Comparison of ENCODE assay signal across 8 cellular contexts in the genomic region with DNA sequence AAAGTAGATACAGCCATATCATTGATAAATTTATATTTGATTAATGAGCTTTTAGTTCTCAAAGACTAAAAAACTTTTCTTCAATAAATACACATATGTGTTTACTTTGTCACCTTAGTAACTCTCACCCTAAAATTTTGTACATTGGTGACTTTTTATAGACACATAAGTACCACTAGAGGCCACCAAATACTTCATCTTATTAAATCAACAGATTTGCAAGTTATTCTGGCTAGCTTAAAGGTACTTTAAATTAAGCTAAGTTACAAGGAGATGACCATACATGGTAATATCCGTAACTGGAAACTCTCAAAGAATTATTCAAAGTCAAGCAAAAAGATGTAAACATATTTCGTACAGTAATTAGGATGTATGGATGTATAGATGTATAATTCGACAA.
DNase-seq lines count a peak whose midpoint lies in the region; ATAC-seq and TF ChIP-seq lines count a peak whose summit lies in the region.

No MANE protein-coding gene starts in this region.

- no peaks in the 10 kb centered on the region for H3K36me3 Mint-ChIP-seq in immature natural killer cell

- no peaks in the 10 kb centered on the region for H3K79me2 ChIP-seq in HCT116 (ENCODE audit: insufficient read depth, low read length)

- H2AFZ ChIP-seq in HCT116 (ENCODE audit: low read depth, low read length, poor library complexity, severe bottlenecking) = no peak overlapping the region

- no peaks in the 10 kb centered on the region for H3K9me2 ChIP-seq in HCT116 (ENCODE audit: insufficient read depth)

- no peak overlapping the region for H3K4me2 ChIP-seq in HCT116 (ENCODE audit: low read length)

- POLR2A ChIA-PET in HCT116 (lab: Charles Lee) = interaction anchor here (3.0 kb wide), 1 partner anchor 122 kb away, joined by 19 read pairs; a partner anchor contains a TSS

- no peak overlapping the region for H3K27ac Mint-ChIP-seq in immature natural killer cell

- H3K4me3 ChIP-seq in HCT116 (replicated peaks in 1 of 2; ENCODE audit: low read depth in 1 of 2, low read length in 2 of 2) (no peak overlapping the region), MG63 (no peak overlapping the region), thyroid gland (replicated peaks in 1 of 3) (no peak overlapping the region)

- RAD21 ChIA-PET in HCT116 (lab: Charles Lee; ENCODE audit: low non-redundant PET in 1 of 2, low total read pairs in 2 of 2, uncharacterized antibody in 2 of 2, unreplicated experiment in 2 of 2) = interaction anchor here in 1 of 2 experiments (1.7 kb wide), 1 partner anchor 128 kb away, joined by 5 read pairs; no protein-coding TSS in a partner anchor

- H3K9me3 ChIP-seq in HCT116 (ENCODE audit: control insufficient read depth in 1 of 2, insufficient read depth in 1 of 2, low read depth in 1 of 2, low read length in 2 of 2) (no peaks in the 10 kb centered on the region), MG63 (no peaks in the 10 kb centered on the region), thyroid gland (no peaks in the 10 kb centered on the region)

- H3K9ac ChIP-seq in HCT116 (ENCODE audit: low read length) = no peak overlapping the region

- TF ChIP-seq CTCF in HCT116 (IDR thresholded peaks at IDR 0.05 in 2 of 3, conservative IDR thresholded peaks at IDR 0.05 in 1 of 3; ENCODE audit: borderline replicate concordance in 1 of 3, insufficient read depth in 1 of 3, low read depth in 2 of 3, low read length in 2 of 3) = peak; percentile 31 to 60 (median 36); a peak in 5 of 6 replicates
- TF ChIP-seq CTCF in thyroid gland (IDR thresholded peaks at IDR 0.05) = peak in 3 of 6 experiments; percentile 19 to 45 (median 27)

- H3K4me1 Mint-ChIP-seq in immature natural killer cell = peaks cover 7 to 18% of the 10 kb centered on the region in 2 donors

- peak; percentile 8 for DNase-seq in AG08396 (ENCODE audit: low spot score)
- DNase-seq in HCT116 (ENCODE audit: low read depth, low spot score) = peak; percentile 26
- peak; percentile 2 for DNase-seq in germinal center (ENCODE audit: low spot score)
- no peak for DNase-seq in MG63
- DNase-seq in thyroid gland = no peak
- no peak for DNase-seq in immature natural killer cell

- intact Hi-C loops in HCT116 (cut with micrococcal nuclease) = no loop called here
- intact Hi-C loops in thyroid gland (cut with DNase I) = no loop called here

- H3K27me3 ChIP-seq in HCT116 (ENCODE audit: insufficient read depth, low read length) (no peaks in the 10 kb centered on the region), MG63 (no peaks in the 10 kb centered on the region), thyroid gland (no peaks in the 10 kb centered on the region)

- no peaks in the 10 kb centered on the region for H3K36me3 ChIP-seq in HCT116 (ENCODE audit: control insufficient read depth in 1 of 2, insufficient read depth in 2 of 2, low read length in 2 of 2)
- no peaks in the 10 kb centered on the region for H3K36me3 ChIP-seq in MG63
- H3K36me3 ChIP-seq in thyroid gland = no peaks in the 10 kb centered on the region

- no peak overlapping the region for H3K27ac ChIP-seq in HCT116 (ENCODE audit: low read depth, low read length)
- H3K27ac ChIP-seq in thyroid gland = no peak overlapping the region

- no TSS peak for BruUV-seq in HCT116 (replicated peaks; lab: Mats Ljungman, UMichigan)

- no peak overlapping the region for H3K4me3 Mint-ChIP-seq in immature natural killer cell

- no peaks in the 10 kb centered on the region for H3K27me3 Mint-ChIP-seq in immature natural killer cell (ENCODE audit: low read depth in 3 of 3)

- peak; percentile 55 for TF ChIP-seq RAD21 in HCT116 (IDR thresholded peaks at IDR 0.05; ENCODE audit: low read depth)

- H3K4me1 ChIP-seq in HCT116 (ENCODE audit: control insufficient read depth in 1 of 2, insufficient read depth in 2 of 2, low read length in 2 of 2) (no peaks in the 10 kb centered on the region), thyroid gland (no peaks in the 10 kb centered on the region)

- 97 to 100% methylated on average over 3 of the region's 3 CpGs for WGBS in thyroid gland, 2 donors

- no peak for TF ChIP-seq POLR2A in HCT116 (IDR thresholded peaks at IDR 0.05; ENCODE audit: borderline replicate concordance, extremely low read depth, insufficient read depth, insufficient read length)
- no peak for TF ChIP-seq POLR2A in thyroid gland (IDR thresholded peaks at IDR 0.05)

- CTCF ChIA-PET in HCT116 (lab: Charles Lee) = interaction anchor here (0.7 to 3.5 kb wide), 10 partner anchors 12 to 422 kb away, joined by 3 to 14 read pairs (median 4); a partner anchor contains a TSS

- no peaks in the 10 kb centered on the region for H4K20me1 ChIP-seq in HCT116 (ENCODE audit: insufficient read depth)

- ATAC-seq in HCT116 (peak; percentile 49; the same call in 1 of the 2 replicates), SK-N-SH treated with all-trans-retinoic acid at 6 μM for 48 hours (peak; percentile 58; the same call in 2 of the 3 replicates), GM18868 (IDR thresholded peaks at IDR 0.05; ENCODE audit: unreplicated experiment) (no peak)

- H3K9me3 Mint-ChIP-seq in immature natural killer cell = peaks cover 0 to 5% (median 0%) of the 10 kb centered on the region in 6 donors

TF ChIP-seq in HCT116, 20 proteins besides CTCF, POLR2A, EP300 and RAD21:
- TF ChIP-seq CEBPB (IDR thresholded peaks at IDR 0.05; ENCODE audit: low read depth) (no peak), SIN3A (IDR thresholded peaks at IDR 0.05; ENCODE audit: low read depth) (no peak), ELF1 (IDR thresholded peaks at IDR 0.05; ENCODE audit: borderline replicate concordance, low read depth) (no peak), SRF (IDR thresholded peaks at IDR 0.05; ENCODE audit: low read depth) (peak; percentile 43; the same call in 1 of the 2 replicates)

TF ChIP-seq in SK-N-SH treated with all-trans-retinoic acid at 6 μM for 48 hours, 23 proteins besides CTCF, POLR2A, EP300 and RAD21:
- TF ChIP-seq, protein P1, sequence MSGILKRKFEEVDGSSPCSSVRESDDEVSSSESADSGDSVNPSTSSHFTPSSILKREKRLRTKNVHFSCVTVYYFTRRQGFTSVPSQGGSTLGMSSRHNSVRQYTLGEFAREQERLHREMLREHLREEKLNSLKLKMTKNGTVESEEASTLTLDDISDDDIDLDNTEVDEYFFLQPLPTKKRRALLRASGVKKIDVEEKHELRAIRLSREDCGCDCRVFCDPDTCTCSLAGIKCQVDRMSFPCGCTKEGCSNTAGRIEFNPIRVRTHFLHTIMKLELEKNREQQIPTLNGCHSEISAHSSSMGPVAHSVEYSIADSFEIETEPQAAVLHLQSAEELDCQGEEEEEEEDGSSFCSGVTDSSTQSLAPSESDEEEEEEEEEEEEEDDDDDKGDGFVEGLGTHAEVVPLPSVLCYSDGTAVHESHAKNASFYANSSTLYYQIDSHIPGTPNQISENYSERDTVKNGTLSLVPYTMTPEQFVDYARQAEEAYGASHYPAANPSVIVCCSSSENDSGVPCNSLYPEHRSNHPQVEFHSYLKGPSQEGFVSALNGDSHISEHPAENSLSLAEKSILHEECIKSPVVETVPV (CRISPR knock-in tag; IDR thresholded peaks at IDR 0.05) = no peak
- TF ChIP-seq ZNF8 (CRISPR knock-in tag; IDR thresholded peaks at IDR 0.05) (no peak), ESRRG (CRISPR knock-in tag; IDR thresholded peaks at IDR 0.05) (no peak), CSDC2 (CRISPR knock-in tag; IDR thresholded peaks at IDR 0.05) (no peak), GLIS3 (CRISPR knock-in tag; IDR thresholded peaks at IDR 0.05) (no peak), ZFP30 (CRISPR knock-in tag; IDR thresholded peaks at IDR 0.05) (no peak), TOX (CRISPR knock-in tag; IDR thresholded peaks at IDR 0.05; ENCODE audit: borderline replicate concordance) (no peak), ZC3H10 (CRISPR knock-in tag; IDR thresholded peaks at IDR 0.05) (no peak)
- TF ChIP-seq, protein P2, sequence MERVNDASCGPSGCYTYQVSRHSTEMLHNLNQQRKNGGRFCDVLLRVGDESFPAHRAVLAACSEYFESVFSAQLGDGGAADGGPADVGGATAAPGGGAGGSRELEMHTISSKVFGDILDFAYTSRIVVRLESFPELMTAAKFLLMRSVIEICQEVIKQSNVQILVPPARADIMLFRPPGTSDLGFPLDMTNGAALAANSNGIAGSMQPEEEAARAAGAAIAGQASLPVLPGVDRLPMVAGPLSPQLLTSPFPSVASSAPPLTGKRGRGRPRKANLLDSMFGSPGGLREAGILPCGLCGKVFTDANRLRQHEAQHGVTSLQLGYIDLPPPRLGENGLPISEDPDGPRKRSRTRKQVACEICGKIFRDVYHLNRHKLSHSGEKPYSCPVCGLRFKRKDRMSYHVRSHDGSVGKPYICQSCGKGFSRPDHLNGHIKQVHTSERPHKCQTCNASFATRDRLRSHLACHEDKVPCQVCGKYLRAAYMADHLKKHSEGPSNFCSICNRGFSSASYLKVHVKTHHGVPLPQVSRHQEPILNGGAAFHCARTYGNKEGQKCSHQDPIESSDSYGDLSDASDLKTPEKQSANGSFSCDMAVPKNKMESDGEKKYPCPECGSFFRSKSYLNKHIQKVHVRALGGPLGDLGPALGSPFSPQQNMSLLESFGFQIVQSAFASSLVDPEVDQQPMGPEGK (CRISPR knock-in tag; IDR thresholded peaks at IDR 0.05; ENCODE audit: borderline replicate concordance) = no peak
- TF ChIP-seq, protein P3, sequence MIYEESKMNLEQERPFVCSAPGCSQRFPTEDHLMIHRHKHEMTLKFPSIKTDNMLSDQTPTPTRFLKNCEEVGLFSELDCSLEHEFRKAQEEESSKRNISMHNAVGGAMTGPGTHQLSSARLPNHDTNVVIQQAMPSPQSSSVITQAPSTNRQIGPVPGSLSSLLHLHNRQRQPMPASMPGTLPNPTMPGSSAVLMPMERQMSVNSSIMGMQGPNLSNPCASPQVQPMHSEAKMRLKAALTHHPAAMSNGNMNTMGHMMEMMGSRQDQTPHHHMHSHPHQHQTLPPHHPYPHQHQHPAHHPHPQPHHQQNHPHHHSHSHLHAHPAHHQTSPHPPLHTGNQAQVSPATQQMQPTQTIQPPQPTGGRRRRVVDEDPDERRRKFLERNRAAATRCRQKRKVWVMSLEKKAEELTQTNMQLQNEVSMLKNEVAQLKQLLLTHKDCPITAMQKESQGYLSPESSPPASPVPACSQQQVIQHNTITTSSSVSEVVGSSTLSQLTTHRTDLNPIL (CRISPR knock-in tag; IDR thresholded peaks at IDR 0.05; ENCODE audit: low read depth) = no peak
TF ChIP-seq in SK-N-SH treated with all-trans-retinoic acid at 6 μM for 48 hours: peak in this region for 0.

Comparison
In these comparisons a context has a peak if more than half of its experiments do, and no peak if none do; other contexts are left out.
1. DNase-seq: peak in AG08396 (single experiment), HCT116 (single experiment) and germinal center (single experiment); none in MG63 (single experiment), thyroid gland (0 of 2) and immature natural killer cell (0 of 3).